In genomic region chr1:209802117-209802779, GRCh38 we compare ENCODE assay signal across 2 cellular contexts.
A peak's percentile ranks its signal among the peaks of the same experiment; 100 is the strongest.
TF ChIP-seq lines count a peak whose summit lies in the region.

No MANE protein-coding gene starts in this region.

TF ChIP-seq in SK-N-SH, 30 proteins besides CTCF, POLR2A, EP300 and RAD21:
- no peak for TF ChIP-seq NFIC (IDR thresholded peaks at IDR 0.05; ENCODE audit: borderline replicate concordance)
- no peak for TF ChIP-seq TEAD4 (IDR thresholded peaks at IDR 0.05; ENCODE audit: borderline replicate concordance, insufficient read depth)
- TF ChIP-seq CHD2 (IDR thresholded peaks at IDR 0.05; ENCODE audit: low read length, partially characterized antibody): peak; percentile 27
- TF ChIP-seq NRF1 (IDR thresholded peaks at IDR 0.05; ENCODE audit: low read depth, low read length): no peak
- TF ChIP-seq MAX (IDR thresholded peaks at IDR 0.05; ENCODE audit: low read depth): no peak
- no peak for TF ChIP-seq MXI1 (IDR thresholded peaks at IDR 0.05; ENCODE audit: low read depth, low read length)
- TF ChIP-seq YY1 (IDR thresholded peaks at IDR 0.05; ENCODE audit: low read depth): no peak
- TF ChIP-seq REST (IDR thresholded peaks at IDR 0.05; ENCODE audit: low read depth, low read length): no peak
- TF ChIP-seq FOXJ3 (CRISPR knock-in tag; IDR thresholded peaks at IDR 0.05): 0 out of 2 replicates have a peak, but pooled peaks have one; percentile 15
- no peak for TF ChIP-seq IRF3 (IDR thresholded peaks at IDR 0.05; ENCODE audit: low read depth, low read length)
- TF ChIP-seq GATA2 (CRISPR knock-in tag; IDR thresholded peaks at IDR 0.05): peak; percentile 81
- peak; percentile 24; the same call in 1 of the 2 replicates for TF ChIP-seq TCF12 (IDR thresholded peaks at IDR 0.05)
- TF ChIP-seq FOXM1 (IDR thresholded peaks at IDR 0.05; ENCODE audit: low read depth): no peak
- no peak for TF ChIP-seq RXRA (IDR thresholded peaks at IDR 0.05; ENCODE audit: borderline replicate concordance, low read depth)
- TF ChIP-seq GABPA (IDR thresholded peaks at IDR 0.05; ENCODE audit: low read depth): no peak
- no peak for TF ChIP-seq USF1 (IDR thresholded peaks at IDR 0.05; ENCODE audit: borderline replicate concordance, low read depth)
- TF ChIP-seq RFX5 (IDR thresholded peaks at IDR 0.05; ENCODE audit: low read length): no peak
- peak; percentile 31; the same call in 1 of the 2 replicates for TF ChIP-seq RCOR1 (IDR thresholded peaks at IDR 0.05; ENCODE audit: low read length)
- no peak for TF ChIP-seq ZBTB33 (IDR thresholded peaks at IDR 0.05; ENCODE audit: borderline replicate concordance, low read depth)
TF ChIP-seq in SK-N-SH: peak in this region for 5.

TF ChIP-seq in WTC11, 78 proteins besides CTCF, POLR2A, EP300 and RAD21:
- TF ChIP-seq USF2 (CRISPR knock-in tag; IDR thresholded peaks at IDR 0.05) (no peak), NR3C1 (CRISPR knock-in tag; conservative IDR thresholded peaks at IDR 0.05; ENCODE audit: low read depth) (no peak), ZNF423 (CRISPR knock-in tag; IDR thresholded peaks at IDR 0.05) (no peak), ZNF281 (CRISPR knock-in tag; IDR thresholded peaks at IDR 0.05) (no peak), KAT7 (CRISPR knock-in tag; IDR thresholded peaks at IDR 0.05; ENCODE audit: borderline replicate concordance) (no peak), TEAD4 (CRISPR knock-in tag; IDR thresholded peaks at IDR 0.05) (no peak), ZNF425 (CRISPR knock-in tag; conservative IDR thresholded peaks at IDR 0.05) (no peak), EMX1 (CRISPR knock-in tag; IDR thresholded peaks at IDR 0.05) (no peak)
